In genomic region chr1:188027613-188028012, GRCh38 we compare ENCODE assay signal across 11 cellular contexts.
DNase-seq lines count a peak whose midpoint lies in the region; ATAC-seq and TF ChIP-seq lines count a peak whose summit lies in the region.
"Had no signal": no experiment of that assay in that cellular context is flagged by ENCODE, and none has a peak within 500 bp of the region (broad histone marks: within the 10 kb centered on the region; RNA-seq: fewer than 3 reads in every experiment).

No MANE protein-coding gene starts in this region.

- H3K4me3 ChIP-seq in GM06990 (replicated peaks; ENCODE audit: low read depth, low read length): no peak overlapping the region
- H3K4me3 ChIP-seq in HFF-Myc (replicated peaks; ENCODE audit: low read depth, low read length): no peak overlapping the region

- H3K4me3 Mint-ChIP-seq in activated naive CD8-positive, alpha-beta T cell treated with anti-CD3 and anti-CD28 coated beads, Interleukin-2, amount 50 U/mL, for 24 hours: no peak overlapping the region
- H3K4me3 Mint-ChIP-seq: activated naive CD4-positive, alpha-beta T cell treated with anti-CD3 and anti-CD28 coated beads, Interleukin-2, amount 50 U/mL, for 24 hours; naive B cell had no signal

- ATAC-seq in HG03108 (IDR thresholded peaks at IDR 0.05; ENCODE audit: unreplicated experiment): no peak
- ATAC-seq in GM21825 (IDR thresholded peaks at IDR 0.05; ENCODE audit: unreplicated experiment): no peak
- ATAC-seq in activated naive CD8-positive, alpha-beta T cell treated with anti-CD3 and anti-CD28 coated beads, Interleukin-2, amount 50 U/mL, for 24 hours: no peak

- DNase-seq in GM06990 (ENCODE audit: extremely low read depth, insufficient read length) (peak; percentile 47), HFF-Myc (ENCODE audit: extremely low read depth, low read depth) (peak; percentile 41), NCI-H69 (lab: John Stamatoyannopoulos, UW) (peak; percentile 41), iris pigment epithelial cell (ENCODE audit: low read depth) (peak; percentile 97), retina (no peak)
- DNase-seq in activated naive CD8-positive, alpha-beta T cell treated with anti-CD3 and anti-CD28 coated beads, Interleukin-2, amount 50 U/mL, for 24 hours: no peak
- DNase-seq: naive B cell, NCI-H82 had no signal

- no peaks in the 10 kb centered on the region for H3K27me3 ChIP-seq in GM06990 (replicated peaks; ENCODE audit: control insufficient read depth, insufficient read depth, low read length)

- H3K4me1 Mint-ChIP-seq in activated naive CD8-positive, alpha-beta T cell treated with anti-CD3 and anti-CD28 coated beads, Interleukin-2, amount 50 U/mL, for 24 hours: no peaks in the 10 kb centered on the region
- H3K4me1 Mint-ChIP-seq: activated naive CD4-positive, alpha-beta T cell treated with anti-CD3 and anti-CD28 coated beads, Interleukin-2, amount 50 U/mL, for 24 hours; naive B cell had no signal

- no peak overlapping the region for H3K27ac Mint-ChIP-seq in activated naive CD8-positive, alpha-beta T cell treated with anti-CD3 and anti-CD28 coated beads, Interleukin-2, amount 50 U/mL, for 24 hours
- H3K27ac Mint-ChIP-seq: activated naive CD4-positive, alpha-beta T cell treated with anti-CD3 and anti-CD28 coated beads, Interleukin-2, amount 50 U/mL, for 24 hours; naive B cell had no signal

- H3K36me3 Mint-ChIP-seq in activated naive CD8-positive, alpha-beta T cell treated with anti-CD3 and anti-CD28 coated beads, Interleukin-2, amount 50 U/mL, for 24 hours (ENCODE audit: low read depth): no peaks in the 10 kb centered on the region
- H3K36me3 Mint-ChIP-seq: activated naive CD4-positive, alpha-beta T cell treated with anti-CD3 and anti-CD28 coated beads, Interleukin-2, amount 50 U/mL, for 24 hours; naive B cell had no signal

- TF ChIP-seq CTCF in GM06990 (IDR thresholded peaks at IDR 0.05; ENCODE audit: insufficient read depth, low read length, poor library complexity, severe bottlenecking): no peak
- no peak for TF ChIP-seq CTCF in HFF-Myc (IDR thresholded peaks at IDR 0.05; ENCODE audit: low read depth, low read length, missing control alignments)

- peaks cover 5% of the 10 kb centered on the region for H3K9me3 Mint-ChIP-seq in activated naive CD8-positive, alpha-beta T cell treated with anti-CD3 and anti-CD28 coated beads, Interleukin-2, amount 50 U/mL, for 24 hours
- H3K9me3 Mint-ChIP-seq: activated naive CD4-positive, alpha-beta T cell treated with anti-CD3 and anti-CD28 coated beads, Interleukin-2, amount 50 U/mL, for 24 hours had no signal

- no peaks in the 10 kb centered on the region for H3K27me3 Mint-ChIP-seq in activated naive CD8-positive, alpha-beta T cell treated with anti-CD3 and anti-CD28 coated beads, Interleukin-2, amount 50 U/mL, for 24 hours
- H3K27me3 Mint-ChIP-seq: activated naive CD4-positive, alpha-beta T cell treated with anti-CD3 and anti-CD28 coated beads, Interleukin-2, amount 50 U/mL, for 24 hours; naive B cell had no signal

- no peaks in the 10 kb centered on the region for H3K36me3 ChIP-seq in GM06990 (ENCODE audit: control insufficient read depth, insufficient read depth, low read length)

Comparison
In these comparisons a context has a peak if more than half of its experiments do, and no peak if none do; other contexts are left out.
1. DNase-seq: peak in GM06990 (single experiment), HFF-Myc (single experiment), NCI-H69 (single experiment) and iris pigment epithelial cell (single experiment); none in activated naive CD8-positive, alpha-beta T cell treated with anti-CD3 and anti-CD28 coated beads, Interleukin-2, amount 50 U/mL, for 24 hours (single experiment) and retina (single experiment).